Comparison of ENCODE assay signal across 8 cellular contexts in the genomic region with DNA sequence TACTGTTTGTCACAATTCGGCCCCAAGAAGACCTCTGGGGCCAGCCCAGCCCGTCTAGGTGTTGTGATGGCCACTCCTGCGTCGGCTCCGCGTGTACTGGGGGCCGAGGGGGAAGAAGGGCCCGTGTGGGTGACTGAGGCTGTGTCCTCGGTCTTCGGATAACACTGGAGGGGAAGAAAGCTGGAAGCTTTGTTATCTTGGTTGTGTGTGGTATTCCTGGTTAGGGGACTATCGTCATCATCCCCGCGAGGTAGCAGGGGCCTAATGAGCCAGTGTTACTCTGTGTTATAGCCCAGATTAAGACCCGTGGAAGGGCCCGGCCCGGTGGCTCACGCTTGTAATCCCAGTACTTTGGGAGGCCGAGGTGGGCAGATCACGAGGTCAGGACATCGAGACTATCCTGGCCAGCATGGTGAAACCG. TPM values are rescaled to one million over a fixed set of nuclear protein-coding genes. Genes with fewer than 3 reads are reported as not detected.
DNase-seq lines count a peak whose midpoint lies in the region; ATAC-seq, FAIRE-seq and TF ChIP-seq lines count a peak whose summit lies in the region.

No MANE protein-coding gene starts in this region.

- H3K4me1 ChIP-seq in RWPE2 (ENCODE audit: insufficient read depth, poor library complexity, severe bottlenecking) = peaks cover 5% of the 10 kb centered on the region
- H3K4me1 ChIP-seq in endothelial cell of umbilical vein (ENCODE audit: control insufficient read depth, extremely low read depth, insufficient read depth, low read length) = peaks cover 9% of the 10 kb centered on the region
- H3K4me1 ChIP-seq in neutrophil (ENCODE audit: control insufficient read depth in 1 of 2, insufficient read depth in 1 of 2, low read depth in 1 of 2, low read length in 1 of 2) = peaks cover 13 to 20% of the 10 kb centered on the region in 2 experiments

- H3K4me3 Mint-ChIP-seq in Calu3 (ENCODE audit: low read depth, unreplicated experiment) = peak overlapping the region; percentile 86

- ATAC-seq in RWPE2 (ENCODE audit: low read depth) = no peak

- H3K36me3 ChIP-seq in RWPE2 (ENCODE audit: low read depth) (peaks cover 42% of the 10 kb centered on the region), endothelial cell of umbilical vein (ENCODE audit: control insufficient read depth in 2 of 2, extremely low read depth in 1 of 2, insufficient read depth in 2 of 2, low read length in 2 of 2) (peaks cover 6 to 11% of the 10 kb centered on the region in 2 experiments), neutrophil (peaks cover 20% of the 10 kb centered on the region)

- H3K9ac ChIP-seq in endothelial cell of umbilical vein (replicated peaks; ENCODE audit: extremely low read depth, insufficient read depth, low read length) = peak overlapping the region; percentile 76

- TF ChIP-seq POLR2A in endothelial cell of umbilical vein (IDR thresholded peaks at IDR 0.05; ENCODE audit: low read depth, low read length) = no peak

- TSS peak; percentile 45 for BruUV-seq in Calu3 (replicated peaks; lab: Mats Ljungman, UMichigan)
- BruUV-seq in endothelial cell of umbilical vein (replicated peaks; lab: Mats Ljungman, UMichigan) = TSS peak; percentile 55

- intact Hi-C loops in Calu3 (cut with micrococcal nuclease; ENCODE audit: unreplicated experiment) (no loop called here), endothelial cell of umbilical vein (cut with micrococcal nuclease) (loop anchor here (1.0 to 5.0 kb wide), 4 partner anchors 17 to 88 kb away; a partner anchor contains a TSS)

- H3K36me3 Mint-ChIP-seq in Calu3 (ENCODE audit: insufficient read depth, unreplicated experiment) = peaks cover 31% of the 10 kb centered on the region

- H3K27me3 ChIP-seq in RWPE2 (ENCODE audit: insufficient read depth, poor library complexity, severe bottlenecking) (no peaks in the 10 kb centered on the region), endothelial cell of umbilical vein (ENCODE audit: control insufficient read depth in 2 of 2, insufficient read depth in 2 of 2, low read length in 2 of 2) (no peaks in the 10 kb centered on the region), neutrophil (no peaks in the 10 kb centered on the region)

- no peak overlapping the region for H2AFZ ChIP-seq in endothelial cell of umbilical vein (ENCODE audit: low read depth, low read length)

- H3K27ac ChIP-seq in RWPE2 (ENCODE audit: poor library complexity, severe bottlenecking) = peak overlapping the region; percentile 56
- peak overlapping the region; percentile 12 for H3K27ac ChIP-seq in endothelial cell of umbilical vein (ENCODE audit: insufficient read depth, low read depth, low read length)
- H3K27ac ChIP-seq in neutrophil = peak overlapping the region; percentile 75

- H3K4me2 ChIP-seq in endothelial cell of umbilical vein (ENCODE audit: insufficient read depth, low read length) = peak overlapping the region; percentile 69

- H3K79me2 ChIP-seq in endothelial cell of umbilical vein (ENCODE audit: control insufficient read depth, insufficient read depth, low read length) = peaks cover 31% of the 10 kb centered on the region

- H3K4me3 ChIP-seq in RWPE2 (ENCODE audit: severe bottlenecking) (peak overlapping the region; percentile 75), endothelial cell of umbilical vein (replicated peaks in 1 of 3; ENCODE audit: insufficient read depth in 1 of 3, low read depth in 1 of 3, low read length in 3 of 3) (peak overlapping the region; percentile 46 to 83 (median 69)), neutrophil (ENCODE audit: low read depth in 1 of 2, low read length in 1 of 2) (peak overlapping the region; percentile 64 to 88)

- H3K4me1 Mint-ChIP-seq in Calu3 (ENCODE audit: low read depth, unreplicated experiment) = peaks cover 12% of the 10 kb centered on the region

- peak overlapping the region; percentile 90 for H3K27ac Mint-ChIP-seq in Calu3 (ENCODE audit: unreplicated experiment)

- dilution Hi-C loops in endothelial cell of umbilical vein (cut with MboI; ENCODE audit: extremely low pct_ligation_motif_present, low sequenced_read_pairs) = no loop called here

- no peak for FAIRE-seq in endothelial cell of umbilical vein (lab: Jason Lieb, UNC)

- no peaks in the 10 kb centered on the region for H3K27me3 Mint-ChIP-seq in Calu3 (ENCODE audit: unreplicated experiment)

- POLR2A ChIA-PET in endothelial cell of umbilical vein (lab: Charles Lee) = no interaction called here

- no peaks in the 10 kb centered on the region for H4K20me1 ChIP-seq in endothelial cell of umbilical vein (replicated peaks; ENCODE audit: control insufficient read depth, extremely low read depth, insufficient read depth, low read length)

- H3K9me3 ChIP-seq in RWPE2 (ENCODE audit: severe bottlenecking) (no peaks in the 10 kb centered on the region), endothelial cell of umbilical vein (replicated peaks; ENCODE audit: control insufficient read depth, insufficient read depth, low read length) (no peaks in the 10 kb centered on the region), neutrophil (no peaks in the 10 kb centered on the region)

- DNase-seq in Calu3 (no peak), RWPE2 (ENCODE audit: low spot score) (peak; percentile 23), endothelial cell of umbilical vein (ENCODE audit: low read depth, low spot score) (no peak), NCI-H128 (lab: John Stamatoyannopoulos, UW; ENCODE audit: unreplicated experiment) (no peak), AG08396 (ENCODE audit: low spot score) (no peak), NCI-H2227 treated with DMSO at 0.1 percent for 48 hours (lab: John Stamatoyannopoulos, UW) (no peak), T1000 (lab: John Stamatoyannopoulos, UW) (no peak)

- no peak for TF ChIP-seq CTCF in Calu3 (IDR thresholded peaks at IDR 0.05; ENCODE audit: unreplicated experiment)
- no peak for TF ChIP-seq CTCF in RWPE2 (IDR thresholded peaks at IDR 0.05; ENCODE audit: poor library complexity, severe bottlenecking)
- no peak for TF ChIP-seq CTCF in endothelial cell of umbilical vein (IDR thresholded peaks at IDR 0.05; ENCODE audit: extremely low read depth in 1 of 2, insufficient read depth in 1 of 2, low read depth in 1 of 2, low read length in 2 of 2)
- TF ChIP-seq CTCF in neutrophil (IDR thresholded peaks at IDR 0.05) = no peak

- H3K9me3 Mint-ChIP-seq in Calu3 (ENCODE audit: low read depth, unreplicated experiment) = no peaks in the 10 kb centered on the region

- H3K9me1 ChIP-seq in endothelial cell of umbilical vein (replicated peaks; ENCODE audit: control insufficient read depth, extremely low read depth, insufficient read depth, low read length) = no peaks in the 10 kb centered on the region

- CTCF ChIA-PET in Calu3 (lab: Charles Lee) (no interaction called here), endothelial cell of umbilical vein (lab: Charles Lee) (no interaction called here)

RNA-seq across cellular contexts. Expression of a gene that starts 0.9 kb away (rescaled TPM):
- total RNA-seq in Calu3 (2022) = 37.8 and 39.5 TPM in 2 replicates
- total RNA-seq in endothelial cell of umbilical vein = 60.2 and 66.5 TPM in 2 replicates
- 83.4 and 91.6 TPM in 2 replicates for polyA plus RNA-seq in endothelial cell of umbilical vein
- 63.3 and 79.2 TPM in 2 replicates for polyA plus RNA-seq in endothelial cell of umbilical vein (2011; cell fraction: cytosol; rRNA removed)
- polyA plus RNA-seq in endothelial cell of umbilical vein (2011; cell fraction: nucleus; rRNA removed) = 199 and 209 TPM in 2 replicates
- polyA plus RNA-seq in endothelial cell of umbilical vein (2012) = 54.2 and 58.2 TPM in 2 replicates
- 49.8 and 55.6 TPM in 2 replicates for polyA minus RNA-seq in endothelial cell of umbilical vein
- 24.6 TPM for polyA minus RNA-seq in endothelial cell of umbilical vein (2011; cell fraction: cytosol; rRNA and poly(A)+ RNA removed)
- 49.9 and 57.7 TPM in 2 replicates for polyA minus RNA-seq in endothelial cell of umbilical vein (2011; cell fraction: nucleus; rRNA and poly(A)+ RNA removed)

RNA-seq across cellular contexts. Expression of a gene that starts 15.7 kb away (rescaled TPM):
- total RNA-seq in Calu3 (2022) (1.4 and 2.9 TPM in 2 replicates), endothelial cell of umbilical vein (2.6 and 5.6 TPM in 2 replicates)
- 3.8 and 4.7 TPM in 2 replicates for polyA plus RNA-seq in endothelial cell of umbilical vein
- 2.7 and 2.9 TPM in 2 replicates for polyA plus RNA-seq in endothelial cell of umbilical vein (2011; cell fraction: cytosol; rRNA removed)
- polyA plus RNA-seq in endothelial cell of umbilical vein (2011; cell fraction: nucleus; rRNA removed) = 5.9 and 7.5 TPM in 2 replicates
- polyA plus RNA-seq in endothelial cell of umbilical vein (2012) = 3.4 and 5.6 TPM in 2 replicates
- 3.8 and 4.1 TPM in 2 replicates for polyA minus RNA-seq in endothelial cell of umbilical vein
- polyA minus RNA-seq in endothelial cell of umbilical vein (2011; cell fraction: cytosol; rRNA and poly(A)+ RNA removed) = not detected
- polyA minus RNA-seq in endothelial cell of umbilical vein (2011; cell fraction: nucleus; rRNA and poly(A)+ RNA removed) = 1.9 and 5.0 TPM in 2 replicates

RNA-seq across cellular contexts. Expression of a gene that starts 21.7 kb away (rescaled TPM):
- total RNA-seq in Calu3 (2022) = 53.5 and 58.1 TPM in 2 replicates
- 91.9 and 108 TPM in 2 replicates for total RNA-seq in endothelial cell of umbilical vein
- polyA plus RNA-seq in endothelial cell of umbilical vein = 41.8 and 46.2 TPM in 2 replicates
- polyA plus RNA-seq in endothelial cell of umbilical vein (2011; cell fraction: cytosol; rRNA removed) = 77.7 and 79.5 TPM in 2 replicates
- 45.6 and 50.1 TPM in 2 replicates for polyA plus RNA-seq in endothelial cell of umbilical vein (2011; cell fraction: nucleus; rRNA removed)
- polyA plus RNA-seq in endothelial cell of umbilical vein (2012) = 125 and 128 TPM in 2 replicates
- polyA minus RNA-seq in endothelial cell of umbilical vein = 27.4 and 28.2 TPM in 2 replicates
- 51.1 TPM for polyA minus RNA-seq in endothelial cell of umbilical vein (2011; cell fraction: cytosol; rRNA and poly(A)+ RNA removed)
- polyA minus RNA-seq in endothelial cell of umbilical vein (2011; cell fraction: nucleus; rRNA and poly(A)+ RNA removed) = 6.1 and 8.7 TPM in 2 replicates

RNA-seq across cellular contexts. Expression of a gene that starts 29.6 kb away (rescaled TPM):
- 0.15 TPM in 1 of 2 replicates, not detected in the other for total RNA-seq in Calu3 (2022)
- 0.13 TPM in 1 of 2 replicates, not detected in the other for total RNA-seq in endothelial cell of umbilical vein
- 0.03 TPM in 1 of 2 replicates, not detected in the other for polyA plus RNA-seq in endothelial cell of umbilical vein
- polyA plus RNA-seq in endothelial cell of umbilical vein (2011; cell fraction: cytosol; rRNA removed) = 0.03 and 0.04 TPM in 2 replicates
- polyA plus RNA-seq in endothelial cell of umbilical vein (2011; cell fraction: nucleus; rRNA removed) = not detected in 2 replicates
- polyA plus RNA-seq in endothelial cell of umbilical vein (2012) = 1.9 and 2.6 TPM in 2 replicates
- not detected in 2 replicates for polyA minus RNA-seq in endothelial cell of umbilical vein
- not detected for polyA minus RNA-seq in endothelial cell of umbilical vein (2011; cell fraction: cytosol; rRNA and poly(A)+ RNA removed)
- polyA minus RNA-seq in endothelial cell of umbilical vein (2011; cell fraction: nucleus; rRNA and poly(A)+ RNA removed) = not detected in 2 replicates

RNA-seq across cellular contexts. Expression of a gene that starts 37.0 kb away (rescaled TPM):
- total RNA-seq in Calu3 (2022) = 11.5 and 15.0 TPM in 2 replicates
- total RNA-seq in endothelial cell of umbilical vein = 16.2 and 17.4 TPM in 2 replicates
- polyA plus RNA-seq in endothelial cell of umbilical vein = 33.9 and 39.0 TPM in 2 replicates
- polyA plus RNA-seq in endothelial cell of umbilical vein (2011; cell fraction: cytosol; rRNA removed) = 19.6 and 29.3 TPM in 2 replicates
- polyA plus RNA-seq in endothelial cell of umbilical vein (2011; cell fraction: nucleus; rRNA removed) = 9.1 and 13.1 TPM in 2 replicates
- polyA plus RNA-seq in endothelial cell of umbilical vein (2012) = 9.4 and 16.7 TPM in 2 replicates
- 3.9 and 7.3 TPM in 2 replicates for polyA minus RNA-seq in endothelial cell of umbilical vein
- 5.0 TPM for polyA minus RNA-seq in endothelial cell of umbilical vein (2011; cell fraction: cytosol; rRNA and poly(A)+ RNA removed)
- polyA minus RNA-seq in endothelial cell of umbilical vein (2011; cell fraction: nucleus; rRNA and poly(A)+ RNA removed) = 5.2 and 12.6 TPM in 2 replicates

Comparison
In these comparisons a context has a peak if more than half of its experiments do, and no peak if none do; other contexts are left out.
1. H3K27ac ChIP-seq: peak in every context shown above with its lines; median percentile 75 in neutrophil; 56 in RWPE2; 12 in endothelial cell of umbilical vein.